8 cellular contexts compared by ENCODE assay signal in the genomic region with DNA sequence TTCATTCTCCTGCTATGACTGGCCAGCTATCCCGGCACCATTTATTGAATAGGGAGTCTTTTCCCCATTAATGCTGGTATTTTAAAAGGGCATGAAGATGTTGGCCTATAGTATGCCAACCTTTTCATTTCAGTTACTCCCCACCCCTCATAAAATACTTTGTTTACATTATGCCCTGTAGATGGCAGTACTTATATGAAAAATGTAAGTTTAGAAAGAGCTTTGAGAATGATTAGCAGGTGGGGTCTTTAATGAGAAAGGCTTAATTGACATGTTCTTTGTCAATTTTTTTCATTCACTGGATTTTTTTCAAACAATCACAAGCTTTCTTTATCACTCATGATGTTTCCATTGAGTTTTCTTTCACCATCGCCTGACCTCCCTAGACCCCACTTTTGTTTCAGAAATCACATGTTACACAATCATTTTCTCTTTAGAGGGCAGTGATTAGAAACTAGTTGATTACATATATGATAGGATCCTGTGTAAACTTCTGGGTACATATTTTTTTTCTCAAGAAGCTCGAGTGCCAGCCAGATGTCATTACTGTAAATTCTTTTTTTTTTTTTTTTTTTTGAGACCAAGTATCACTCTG.
DNase-seq lines count a peak whose midpoint lies in the region; ATAC-seq and TF ChIP-seq lines count a peak whose summit lies in the region.

No MANE protein-coding gene starts in this region.

- H3K4me3 ChIP-seq in left ventricle myocardium inferior = no peak overlapping the region
- H3K4me3 ChIP-seq in right atrium auricular region = no peak overlapping the region
- no peak overlapping the region for H3K4me3 ChIP-seq in dorsolateral prefrontal cortex
- no peak overlapping the region for H3K4me3 ChIP-seq in upper lobe of right lung

- H3K27ac ChIP-seq in left ventricle myocardium inferior (replicated peaks) (no peak overlapping the region), right atrium auricular region (no peak overlapping the region), dorsolateral prefrontal cortex (no peak overlapping the region), upper lobe of right lung (no peak overlapping the region)

- TF ChIP-seq CTCF in left ventricle myocardium inferior (IDR thresholded peaks at IDR 0.05; ENCODE audit: borderline replicate concordance) = peak; percentile 51
- peak in 1 of 2 donors; percentile 48 for TF ChIP-seq CTCF in right atrium auricular region (IDR thresholded peaks at IDR 0.05)
- peak in 53 of 56 donors; percentile 11 to 68 (median 40) for TF ChIP-seq CTCF in dorsolateral prefrontal cortex (IDR thresholded peaks at IDR 0.05 in 54 of 56, conservative IDR thresholded peaks at IDR 0.05 in 2 of 56; ENCODE audit: low read depth in 1 of 56, partially characterized antibody in 56 of 56)
- peak; percentile 38 for TF ChIP-seq CTCF in upper lobe of right lung (IDR thresholded peaks at IDR 0.05)

- H3K4me1 ChIP-seq in left ventricle myocardium inferior (peaks cover 9% of the 10 kb centered on the region), right atrium auricular region (no peaks in the 10 kb centered on the region), upper lobe of right lung (no peaks in the 10 kb centered on the region)

- no peak for ATAC-seq in upper lobe of right lung
- ATAC-seq in GM19463 (IDR thresholded peaks at IDR 0.05; ENCODE audit: unreplicated experiment) = no peak
- ATAC-seq in left cardiac atrium = no peak

- no peak for DNase-seq in left ventricle myocardium inferior
- DNase-seq in right atrium auricular region (ENCODE audit: low spot score) = no peak
- peak; percentile 46 for DNase-seq in NCI-H524 treated with DMSO at 0.1 percent for 48 hours (lab: John Stamatoyannopoulos, UW)
- DNase-seq in dorsolateral prefrontal cortex = no peak
- DNase-seq in upper lobe of right lung = no peak
- DNase-seq in activated CD8-positive, alpha-beta memory T cell treated with anti-CD3 and anti-CD28 coated beads for 24 hours = no peak
- no peak for DNase-seq in left cardiac atrium

- H3K9me3 ChIP-seq in left ventricle myocardium inferior (replicated peaks) (no peaks in the 10 kb centered on the region), right atrium auricular region (no peaks in the 10 kb centered on the region), upper lobe of right lung (no peaks in the 10 kb centered on the region)

- intact Hi-C loops in left ventricle myocardium inferior (cut with micrococcal nuclease) (no loop called here), dorsolateral prefrontal cortex (cut with DNase I) (loop anchor here in 1 of 2 donors (5.0 kb wide), 1 partner anchor 183 kb away; no protein-coding TSS in a partner anchor), upper lobe of right lung (cut with DNase I) (no loop called here), left cardiac atrium (cut with DNase I) (no loop called here)

- H3K27me3 ChIP-seq in left ventricle myocardium inferior (ENCODE audit: low read depth) (no peaks in the 10 kb centered on the region), right atrium auricular region (no peaks in the 10 kb centered on the region), dorsolateral prefrontal cortex (no peaks in the 10 kb centered on the region), upper lobe of right lung (no peaks in the 10 kb centered on the region)

- H3K36me3 ChIP-seq in left ventricle myocardium inferior (no peaks in the 10 kb centered on the region), right atrium auricular region (no peaks in the 10 kb centered on the region), upper lobe of right lung (no peaks in the 10 kb centered on the region)
